ENCODE assay signal across 8 cellular contexts in the genomic region with DNA sequence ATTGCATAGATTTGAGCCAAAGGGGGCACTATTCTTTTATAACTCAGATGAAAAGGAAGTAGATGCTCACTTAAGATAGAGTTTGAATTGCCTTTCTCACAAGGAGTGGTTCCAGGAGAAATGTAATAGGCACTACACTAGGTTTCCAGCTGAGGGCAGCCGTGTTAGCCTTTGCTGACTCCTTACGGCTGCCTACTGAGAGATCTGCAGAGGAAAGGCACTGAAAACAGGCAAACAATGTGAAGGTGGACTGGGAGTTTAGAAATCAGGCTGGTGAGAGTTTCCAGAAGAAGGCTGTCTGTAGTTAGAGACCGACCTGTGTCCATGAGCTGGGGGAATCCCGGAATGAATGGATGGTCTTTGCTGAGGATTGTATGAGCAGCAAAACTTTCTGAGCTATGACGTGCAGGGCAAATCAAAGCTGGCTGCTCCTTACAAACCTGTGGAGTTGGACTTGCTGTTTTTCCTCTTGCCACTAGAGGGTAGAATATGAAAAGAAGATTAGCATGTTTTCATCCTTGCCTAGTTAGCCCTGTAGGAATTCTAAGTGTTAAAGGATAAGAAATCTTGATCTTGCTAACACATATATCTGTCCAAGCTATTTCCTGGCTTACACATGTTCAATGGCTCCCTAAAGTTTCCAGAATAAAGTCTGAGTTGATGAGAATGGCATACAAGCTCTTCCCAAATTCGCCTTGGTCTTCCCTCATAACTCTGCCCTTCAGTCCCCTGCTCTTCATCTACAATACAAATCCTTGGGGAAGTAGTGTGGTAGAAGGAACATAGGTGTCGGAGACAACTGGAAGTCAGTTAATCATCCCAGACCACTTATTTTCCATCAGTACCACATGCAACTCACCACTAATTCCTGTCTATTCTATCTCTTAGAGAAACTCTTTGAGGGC. TPM values are rescaled to one million over a fixed set of nuclear protein-coding genes. Genes with fewer than 3 reads are reported as not detected.
A peak's percentile ranks its signal among the peaks of the same experiment; 100 is the strongest.
DNase-seq lines count a peak whose midpoint lies in the region; ATAC-seq, FAIRE-seq and TF ChIP-seq lines count a peak whose summit lies in the region.

No MANE protein-coding gene starts in this region.

- H3K36me3 Mint-ChIP-seq in activated naive CD8-positive, alpha-beta T cell treated with anti-CD3 and anti-CD28 coated beads, Interleukin-2, amount 50 U/mL, for 24 hours (ENCODE audit: low read depth), result no peaks in the 10 kb centered on the region

- no peaks in the 10 kb centered on the region for H3K9me3 Mint-ChIP-seq in activated naive CD8-positive, alpha-beta T cell treated with anti-CD3 and anti-CD28 coated beads, Interleukin-2, amount 50 U/mL, for 24 hours

- H3K36me3 ChIP-seq in ovary, result no peaks in the 10 kb centered on the region

- H3K4me1 Mint-ChIP-seq in activated naive CD8-positive, alpha-beta T cell treated with anti-CD3 and anti-CD28 coated beads, Interleukin-2, amount 50 U/mL, for 24 hours, result no peaks in the 10 kb centered on the region

- no peaks in the 10 kb centered on the region for H3K27me3 ChIP-seq in ovary

- H3K4me3 Mint-ChIP-seq in activated naive CD8-positive, alpha-beta T cell treated with anti-CD3 and anti-CD28 coated beads, Interleukin-2, amount 50 U/mL, for 24 hours, result no peak overlapping the region

- TF ChIP-seq POLR2A in ovary (IDR thresholded peaks at IDR 0.05), result no peak

- no peak overlapping the region for H3K27ac Mint-ChIP-seq in activated naive CD8-positive, alpha-beta T cell treated with anti-CD3 and anti-CD28 coated beads, Interleukin-2, amount 50 U/mL, for 24 hours

- no peak for TF ChIP-seq EP300 in ovary (IDR thresholded peaks at IDR 0.05)

- in situ Hi-C loops in ACHN (cut with HindIII; ENCODE audit: low pct_ligation_motif_present, low pct_unique_long_range_greater_than_20kb, low sequenced_read_pairs), result no loop called here

- H3K27ac ChIP-seq in ovary, result no peak overlapping the region

- 17 to 20% (median 19%) methylated on average over 7 of the region's 7 CpGs for WGBS in ovary, 3 donors

- no peaks in the 10 kb centered on the region for H3K9me3 ChIP-seq in ovary

- peak; percentile 89 for ATAC-seq in activated naive CD8-positive, alpha-beta T cell treated with anti-CD3 and anti-CD28 coated beads, Interleukin-2, amount 50 U/mL, for 24 hours
- peak; percentile 91 for ATAC-seq in Right ventricle myocardium superior (ENCODE audit: poor library complexity)
- no peak for ATAC-seq in HG02973 (IDR thresholded peaks at IDR 0.05; ENCODE audit: unreplicated experiment)

- no peaks in the 10 kb centered on the region for H3K4me1 ChIP-seq in ovary (ENCODE audit: insufficient read depth)

- H3K27me3 Mint-ChIP-seq in activated naive CD8-positive, alpha-beta T cell treated with anti-CD3 and anti-CD28 coated beads, Interleukin-2, amount 50 U/mL, for 24 hours, result no peaks in the 10 kb centered on the region

- TF ChIP-seq CTCF in ovary (IDR thresholded peaks at IDR 0.05), result peak; percentile 44 to 80 (median 78)

- peak; percentile 96 for FAIRE-seq in GM19239 (lab: Jason Lieb, UNC)

- H3K4me3 ChIP-seq in ovary, result no peak overlapping the region

- DNase-seq in ACHN (peak; percentile 87), GM19239 (ENCODE audit: insufficient read length, low spot score) (peak; percentile 58), NCI-H1092 (lab: John Stamatoyannopoulos, UW) (peak; percentile 23), SKM-1 (lab: John Stamatoyannopoulos, UW; ENCODE audit: unreplicated experiment) (peak; percentile 45), Right ventricle myocardium superior (peak; percentile 60), ovary (peak; percentile 34 to 61 (median 41))
- DNase-seq in activated naive CD8-positive, alpha-beta T cell treated with anti-CD3 and anti-CD28 coated beads, Interleukin-2, amount 50 U/mL, for 24 hours, result peak; percentile 22

- intact Hi-C loops in Right ventricle myocardium superior (cut with DNase I) (loop anchor here (2.0 to 10.0 kb wide), 2 partner anchors 95 to 165 kb away; no protein-coding TSS in a partner anchor), ovary (cut with DNase I) (loop anchor here (2.0 to 10.0 kb wide), 3 partner anchors 162 to 173 kb away; no protein-coding TSS in a partner anchor)

RNA-seq across cellular contexts. Expression of a gene that starts 20.1 kb away (rescaled TPM):
- total RNA-seq in Right ventricle myocardium superior (48.6 TPM), ovary (10 to 100 TPM; 38.4 to 66.5 (median 56.7) TPM)
- 10 to 100 TPM in 1 of 2 donors, 1 to 10 TPM in 1; 8.7 to 19.4 TPM for polyA plus RNA-seq in ovary

Comparison
In these comparisons a context has a peak if more than half of its experiments do, and no peak if none do; other contexts are left out.
1. DNase-seq: peak in every context shown above with its lines; median percentile 87 in ACHN; 60 in Right ventricle myocardium superior; 58 in GM19239; 45 in SKM-1; 41 in ovary; 23 in NCI-H1092; 22 in activated naive CD8-positive, alpha-beta T cell treated with anti-CD3 and anti-CD28 coated beads, Interleukin-2, amount 50 U/mL, for 24 hours.